1 cellular context compared by ENCODE assay signal in the genomic region with DNA sequence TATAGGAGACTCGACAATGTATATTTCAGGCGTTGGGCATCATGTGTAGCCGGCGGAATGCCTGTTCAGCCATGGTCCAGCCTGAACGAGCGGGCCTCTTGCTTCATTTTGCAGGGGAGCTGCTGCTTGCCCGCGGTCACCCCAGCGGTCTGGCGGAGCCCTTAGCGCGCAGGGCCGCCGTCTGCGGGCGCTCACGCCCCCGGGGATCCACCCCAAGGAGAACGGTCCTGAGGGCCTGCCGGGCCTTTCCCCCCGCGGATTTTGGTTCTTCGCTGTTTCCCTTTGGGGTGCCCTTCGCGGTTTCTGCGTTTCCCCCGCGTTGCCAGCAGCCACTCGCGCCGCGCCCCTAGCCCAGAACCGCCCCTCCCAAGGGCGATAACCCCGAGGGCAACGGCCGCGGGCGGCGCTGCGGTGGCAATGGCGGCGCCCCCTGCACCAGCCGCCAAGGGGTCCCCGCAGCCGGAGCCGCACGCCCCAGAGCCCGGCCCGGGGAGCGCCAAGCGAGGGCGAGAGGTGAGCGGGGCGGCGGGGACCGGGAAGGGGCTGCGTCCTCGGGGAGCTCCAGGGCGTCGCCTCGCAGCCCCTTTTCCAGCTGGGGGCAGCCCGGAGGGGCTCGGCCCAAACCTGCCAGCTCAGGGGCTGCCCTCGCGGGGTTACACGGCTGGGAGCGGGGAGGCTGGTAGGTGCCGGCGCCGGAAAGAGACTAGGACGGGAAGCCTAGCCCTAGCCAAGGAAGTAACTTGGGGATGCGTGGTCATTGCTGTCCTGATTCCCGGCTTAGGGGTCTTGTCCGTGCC.
TF ChIP-seq lines count a peak whose summit lies in the region.

TSS of gene MFSD2B (plus strand) at position 406 of the 797 bp plus-strand sequence. CDS start at position 418, 12 bp downstream.

TF ChIP-seq in SK-N-SH, 30 proteins besides CTCF, POLR2A, EP300 and RAD21 (continued from another document):
- TF ChIP-seq, protein P1, sequence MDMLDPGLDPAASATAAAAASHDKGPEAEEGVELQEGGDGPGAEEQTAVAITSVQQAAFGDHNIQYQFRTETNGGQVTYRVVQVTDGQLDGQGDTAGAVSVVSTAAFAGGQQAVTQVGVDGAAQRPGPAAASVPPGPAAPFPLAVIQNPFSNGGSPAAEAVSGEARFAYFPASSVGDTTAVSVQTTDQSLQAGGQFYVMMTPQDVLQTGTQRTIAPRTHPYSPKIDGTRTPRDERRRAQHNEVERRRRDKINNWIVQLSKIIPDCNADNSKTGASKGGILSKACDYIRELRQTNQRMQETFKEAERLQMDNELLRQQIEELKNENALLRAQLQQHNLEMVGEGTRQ (IDR thresholded peaks at IDR 0.05; ENCODE audit: borderline replicate concordance, low read depth, low read length): no peak
- TF ChIP-seq FOXM1 (IDR thresholded peaks at IDR 0.05; ENCODE audit: low read depth): no peak
- TF ChIP-seq YY1 (IDR thresholded peaks at IDR 0.05; ENCODE audit: low read depth): no peak
- TF ChIP-seq RFX5 (IDR thresholded peaks at IDR 0.05; ENCODE audit: low read length): no peak
- TF ChIP-seq POLR2AphosphoS5 (IDR thresholded peaks at IDR 0.05; ENCODE audit: low read depth, low read length): no peak
- no peak for TF ChIP-seq JUND (IDR thresholded peaks at IDR 0.05)
- no peak for TF ChIP-seq PBX3 (IDR thresholded peaks at IDR 0.05)
- no peak for TF ChIP-seq NRF1 (IDR thresholded peaks at IDR 0.05; ENCODE audit: low read depth, low read length)
